Comparison of ENCODE assay signal across 8 cellular contexts in the genomic region with DNA sequence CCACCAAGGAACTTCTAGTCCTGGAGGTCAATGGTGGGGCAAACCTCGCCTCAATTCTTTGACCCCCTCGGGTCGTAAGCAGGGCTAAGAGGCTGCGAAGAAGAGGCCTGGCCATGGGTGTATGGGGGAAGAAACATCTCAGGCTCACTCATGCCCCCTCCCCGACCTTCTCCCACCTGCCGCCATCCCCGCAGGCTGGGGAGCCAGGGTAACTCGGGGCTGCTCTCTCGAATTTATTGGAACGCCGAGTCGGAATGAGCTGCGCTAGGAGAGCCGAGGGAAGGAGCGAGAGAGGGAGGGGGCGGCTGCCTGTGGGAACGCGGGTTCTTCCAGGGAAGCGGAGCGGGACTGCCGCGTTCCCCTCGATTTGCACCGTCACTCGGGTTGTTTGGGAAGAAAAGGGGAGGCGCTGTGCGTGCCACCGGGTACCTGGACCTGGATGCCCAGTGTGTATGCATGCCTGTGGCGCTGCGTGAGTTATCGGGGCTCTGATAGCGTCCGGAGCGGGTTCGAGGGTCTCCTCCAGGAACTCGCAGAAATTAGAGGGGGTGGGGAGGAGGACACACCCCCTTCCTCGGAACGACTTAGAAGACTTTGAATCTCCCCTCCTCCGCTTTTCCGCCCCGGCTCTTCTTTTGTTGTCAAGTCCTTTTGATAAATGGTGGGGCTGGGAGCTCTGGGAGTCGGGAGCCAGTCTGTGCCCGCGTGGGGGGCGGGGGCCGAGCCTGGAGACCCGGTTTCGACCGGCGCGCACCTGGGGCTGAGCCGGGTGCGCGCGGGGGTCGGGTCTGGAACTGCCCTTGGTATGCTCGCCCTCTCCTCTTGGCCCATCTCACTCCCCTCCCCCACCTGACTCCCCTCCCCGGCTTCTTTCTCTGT. TPM values are rescaled to one million over a fixed set of nuclear protein-coding genes. Genes with fewer than 3 reads are reported as not detected.
DNase-seq lines count a peak whose midpoint lies in the region; ATAC-seq and TF ChIP-seq lines count a peak whose summit lies in the region.

No MANE protein-coding gene starts in this region.

- no peak for TF ChIP-seq CTCF in colonic mucosa (IDR thresholded peaks at IDR 0.05)
- TF ChIP-seq CTCF in transverse colon (IDR thresholded peaks at IDR 0.05), result no peak

- H3K4me1 ChIP-seq in colonic mucosa (peaks cover 5% of the 10 kb centered on the region), transverse colon (peaks cover 0 to 43% (median 32%) of the 10 kb centered on the region in 4 donors)

- ATAC-seq in memory B cell (ENCODE audit: low read depth) (no peak), HG02588 (IDR thresholded peaks at IDR 0.05; ENCODE audit: unreplicated experiment) (no peak)

- peaks cover 100% of the 10 kb centered on the region for H3K27me3 Mint-ChIP-seq in activated naive CD4-positive, alpha-beta T cell treated with anti-CD3 and anti-CD28 coated beads, Interleukin-2, amount 10 ng/mL, durations not matched to agents 7 days and 5 days
- H3K27me3 Mint-ChIP-seq in memory B cell, result peaks cover 26% of the 10 kb centered on the region

- DNase-seq in activated naive CD4-positive, alpha-beta T cell treated with anti-CD3 and anti-CD28 coated beads, Interleukin-2, amount 10 ng/mL, durations not matched to agents 7 days and 5 days, result no peak
- no peak for DNase-seq in activated naive CD4-positive, alpha-beta T cell treated with anti-CD3 and anti-CD28 coated beads, Interleukin-2, amount 50 U/mL, for 16 hours
- DNase-seq in NCI-H748 (lab: John Stamatoyannopoulos, UW; ENCODE audit: unreplicated experiment) (peak; percentile 71), colonic mucosa (peak; percentile 55), memory B cell (ENCODE audit: low spot score in 2 of 2) (no peak), transverse colon (peak; percentile 37), NCI-H69 (lab: John Stamatoyannopoulos, UW) (no peak)

- H3K4me1 Mint-ChIP-seq in activated naive CD4-positive, alpha-beta T cell treated with anti-CD3 and anti-CD28 coated beads, Interleukin-2, amount 10 ng/mL, durations not matched to agents 7 days and 5 days, result peaks cover 42% of the 10 kb centered on the region
- H3K4me1 Mint-ChIP-seq in memory B cell, result peaks cover 11% of the 10 kb centered on the region

- H3K27ac Mint-ChIP-seq in activated naive CD4-positive, alpha-beta T cell treated with anti-CD3 and anti-CD28 coated beads, Interleukin-2, amount 10 ng/mL, durations not matched to agents 7 days and 5 days, result no peak overlapping the region
- no peak overlapping the region for H3K27ac Mint-ChIP-seq in memory B cell

- intact Hi-C loops in colonic mucosa (cut with DNase I), result loop anchor here (5.0 to 10.0 kb wide), 4 partner anchors 244 to 684 kb away; no protein-coding TSS in a partner anchor
- intact Hi-C loops in transverse colon (cut with DNase I; ENCODE audit: low total_unique reads), result loop anchor here (10.0 kb wide), 3 partner anchors 141 to 1601 kb away; no protein-coding TSS in a partner anchor

- H3K27me3 ChIP-seq in colonic mucosa, result peaks cover 15% of the 10 kb centered on the region
- H3K27me3 ChIP-seq in transverse colon, result peaks cover 19% of the 10 kb centered on the region

- H3K9ac ChIP-seq in colonic mucosa (ENCODE audit: low read depth in 2 of 2, low read length in 2 of 2), result peak overlapping the region; percentile 76 to 86

- no peak for TF ChIP-seq EP300 in transverse colon (IDR thresholded peaks at IDR 0.05; ENCODE audit: low read depth)

- peak overlapping the region; percentile 90 for H3K27ac ChIP-seq in colonic mucosa
- peak overlapping the region; percentile 94 to 99 (median 97) for H3K27ac ChIP-seq in transverse colon

- H3K36me3 ChIP-seq in colonic mucosa (no peaks in the 10 kb centered on the region), transverse colon (no peaks in the 10 kb centered on the region)

- no peak for TF ChIP-seq POLR2A in transverse colon (IDR thresholded peaks at IDR 0.05)

- CTCF ChIA-PET in activated naive CD4-positive, alpha-beta T cell treated with anti-CD3 and anti-CD28 coated beads, Interleukin-2, amount 10 ng/mL, durations not matched to agents 7 days and 5 days (lab: Charles Lee), result interaction anchor here (1.9 kb wide), 1 partner anchor 9 kb away, joined by 9 read pairs; no protein-coding TSS in a partner anchor

- in situ Hi-C loops in transverse colon (cut with MboI; ENCODE audit: low pct_ligation_motif_present in 1 of 4, low pct_unique_long_range_greater_than_20kb in 1 of 4, low sequenced_read_pairs in 3 of 4), result loop anchor here (25.0 kb wide), 3 partner anchors 234 to 634 kb away; no protein-coding TSS in a partner anchor

- no peaks in the 10 kb centered on the region for H3K9me3 ChIP-seq in colonic mucosa
- H3K9me3 ChIP-seq in transverse colon, result no peaks in the 10 kb centered on the region

- H3K9me3 Mint-ChIP-seq in activated naive CD4-positive, alpha-beta T cell treated with anti-CD3 and anti-CD28 coated beads, Interleukin-2, amount 10 ng/mL, durations not matched to agents 7 days and 5 days, result no peaks in the 10 kb centered on the region
- H3K9me3 Mint-ChIP-seq in memory B cell, result peaks cover 2% of the 10 kb centered on the region

- H3K4me3 ChIP-seq in colonic mucosa (peak overlapping the region; percentile 60), transverse colon (peak overlapping the region; percentile 65 to 82 (median 74))

- H3K4me3 Mint-ChIP-seq in activated naive CD4-positive, alpha-beta T cell treated with anti-CD3 and anti-CD28 coated beads, Interleukin-2, amount 10 ng/mL, durations not matched to agents 7 days and 5 days, result peak overlapping the region; percentile 74
- H3K4me3 Mint-ChIP-seq in memory B cell, result peak overlapping the region; percentile 86

- no peaks in the 10 kb centered on the region for H3K36me3 Mint-ChIP-seq in activated naive CD4-positive, alpha-beta T cell treated with anti-CD3 and anti-CD28 coated beads, Interleukin-2, amount 10 ng/mL, durations not matched to agents 7 days and 5 days
- H3K36me3 Mint-ChIP-seq in memory B cell, result peaks cover 4% of the 10 kb centered on the region

- 2% methylated on average over 50 of the region's 58 CpGs; no CpG with 5 or more reads in 1 of the 2 donors for WGBS in transverse colon (ENCODE audit: low coverage in 1 of 2), 2 donors

RNA-seq across cellular contexts. Expression of gene ZNF503, which starts 1.8 kb away (rescaled TPM):
- total RNA-seq in colonic mucosa (1 to 10 TPM; 3.6 to 8.0 TPM), transverse colon (10 to 100 TPM in 1 of 4 donors, 1 to 10 TPM in 3; 3.0 to 17.9 (median 7.2) TPM)

RNA-seq across cellular contexts. Expression of gene LRMDA, which starts 28.0 kb away (rescaled TPM):
- 1 to 10 TPM; 2.5 to 5.2 TPM for total RNA-seq in colonic mucosa
- total RNA-seq in transverse colon, result 1 to 10 TPM; 2.2 to 7.8 (median 4.5) TPM

Comparison
In these comparisons a context has a peak if more than half of its experiments do, and no peak if none do; other contexts are left out.
1. DNase-seq: peak in NCI-H748 (single experiment), colonic mucosa (single experiment) and transverse colon (single experiment); none in activated naive CD4-positive, alpha-beta T cell treated with anti-CD3 and anti-CD28 coated beads, Interleukin-2, amount 10 ng/mL, durations not matched to agents 7 days and 5 days (single experiment), activated naive CD4-positive, alpha-beta T cell treated with anti-CD3 and anti-CD28 coated beads, Interleukin-2, amount 50 U/mL, for 16 hours (single experiment), memory B cell (0 of 2) and NCI-H69 (single experiment).